In the genomic region with DNA sequence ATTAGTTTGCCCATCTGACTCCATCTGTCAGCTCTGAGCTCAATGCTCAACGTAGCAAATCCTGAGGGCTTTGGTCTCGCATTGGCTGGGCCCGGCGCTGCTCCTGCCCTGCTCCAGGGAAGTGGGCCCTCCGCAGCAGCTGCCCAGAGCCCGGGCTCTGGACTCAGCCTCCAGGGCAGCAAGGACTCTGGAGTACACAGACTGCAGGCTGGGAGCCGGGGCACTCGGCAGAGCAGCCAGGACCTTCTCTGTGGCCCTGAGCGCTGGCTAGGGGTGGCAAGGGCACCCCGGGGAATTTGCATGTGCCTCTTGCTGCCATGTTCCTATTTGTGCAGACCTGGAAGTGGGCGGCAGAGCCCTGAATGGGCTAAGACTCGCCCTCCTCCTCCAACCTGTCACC, we compare ENCODE assay signal across 24 cellular contexts. TPM values are rescaled to one million over a fixed set of nuclear protein-coding genes. Genes with fewer than 3 reads are reported as not detected.
"Had no signal": no experiment of that assay in that cellular context is flagged by ENCODE, and none has a peak within 500 bp of the region (broad histone marks: within the 10 kb centered on the region; RNA-seq: fewer than 3 reads in every experiment).

No MANE protein-coding gene starts in this region.

- DNase-seq: activated CD4-positive, alpha-beta memory T cell treated with anti-CD3 and anti-CD28 coated beads for 36 hours; activated CD4-positive, alpha-beta T cell treated with anti-CD3 and anti-CD28 coated beads, Interleukin-2, amount 10 ng/mL, durations not matched to agents 7 days and 5 days; activated CD4-positive, CD25-positive, alpha-beta regulatory T cell; activated gamma-delta T cell; activated naive CD4-positive, alpha-beta T cell treated with anti-CD3 and anti-CD28 coated beads for 36 hours; activated T-cell treated with anti-CD3 and anti-CD28 coated beads for 4 hours; activated T-cell treated with anti-CD3 and anti-CD28 coated beads, Interleukin-2, amount 50 U/mL, for 48 hours; brain microvascular endothelial cell; NCI-H1105 treated with DMSO at 0.1 percent for 48 hours; NCI-H1436 treated with DMSO at 0.1 percent for 48 hours; NCI-H2029; NCI-H2107; NCI-H510A treated with DMSO at 0.1 percent for 48 hours; SIG-M5; T-helper 17 cell; T-helper 9 cell had no signal

- H3K9ac ChIP-seq: KMS-11 had no signal

- H3K9me3 Mint-ChIP-seq: activated CD4-positive, alpha-beta memory T cell treated with anti-CD3 and anti-CD28 coated beads for 36 hours; activated CD4-positive, alpha-beta T cell treated with anti-CD3 and anti-CD28 coated beads, Interleukin-2, amount 10 ng/mL, durations not matched to agents 7 days and 5 days; activated naive CD4-positive, alpha-beta T cell treated with anti-CD3 and anti-CD28 coated beads for 36 hours; activated T-helper 17 cell treated with anti-CD3 and anti-CD28 coated beads, Interleukin-2, amount 50 U/mL, for 72 hours had no signal

- H3K27ac ChIP-seq: brain microvascular endothelial cell, cardiac muscle cell, KMS-11 had no signal

- ATAC-seq: activated T-helper 17 cell treated with anti-CD3 and anti-CD28 coated beads, Interleukin-2, amount 50 U/mL, for 72 hours; T-helper 17 cell had no signal

- H3K36me3 ChIP-seq: brain microvascular endothelial cell, cardiac muscle cell had no signal

- H3K4me2 ChIP-seq: KMS-11 had no signal

- H3K27ac Mint-ChIP-seq: activated CD4-positive, alpha-beta memory T cell treated with anti-CD3 and anti-CD28 coated beads for 36 hours; activated CD4-positive, alpha-beta T cell treated with anti-CD3 and anti-CD28 coated beads, Interleukin-2, amount 10 ng/mL, durations not matched to agents 7 days and 5 days; activated naive CD4-positive, alpha-beta T cell treated with anti-CD3 and anti-CD28 coated beads for 36 hours; activated naive CD8-positive, alpha-beta T cell; activated T-helper 17 cell treated with anti-CD3 and anti-CD28 coated beads, Interleukin-2, amount 50 U/mL, for 72 hours; T-helper 17 cell had no signal

- H3K4me1 Mint-ChIP-seq: activated CD4-positive, alpha-beta T cell treated with anti-CD3 and anti-CD28 coated beads, Interleukin-2, amount 10 ng/mL, durations not matched to agents 7 days and 5 days; activated T-helper 17 cell treated with anti-CD3 and anti-CD28 coated beads, Interleukin-2, amount 50 U/mL, for 72 hours; T-helper 17 cell had no signal

- H3K27me3 ChIP-seq: brain microvascular endothelial cell, cardiac muscle cell had no signal

- H3K36me3 Mint-ChIP-seq: activated CD4-positive, alpha-beta memory T cell treated with anti-CD3 and anti-CD28 coated beads for 36 hours; activated naive CD8-positive, alpha-beta T cell had no signal

- H3K27me3 Mint-ChIP-seq: activated CD4-positive, alpha-beta memory T cell treated with anti-CD3 and anti-CD28 coated beads for 36 hours; activated naive CD8-positive, alpha-beta T cell had no signal

- H3K4me3 ChIP-seq: cardiac muscle cell had no signal

- H3K4me3 Mint-ChIP-seq: activated CD4-positive, alpha-beta memory T cell treated with anti-CD3 and anti-CD28 coated beads for 36 hours; activated CD4-positive, alpha-beta T cell treated with anti-CD3 and anti-CD28 coated beads, Interleukin-2, amount 10 ng/mL, durations not matched to agents 7 days and 5 days; activated naive CD4-positive, alpha-beta T cell treated with anti-CD3 and anti-CD28 coated beads for 36 hours; activated naive CD8-positive, alpha-beta T cell; activated T-helper 17 cell treated with anti-CD3 and anti-CD28 coated beads, Interleukin-2, amount 50 U/mL, for 72 hours; T-helper 17 cell had no signal

RNA-seq across cellular contexts. Expression of a gene that starts 23.5 kb away (rescaled TPM):
- total RNA-seq: activated CD4-positive, alpha-beta memory T cell treated with anti-CD3 and anti-CD28 coated beads for 36 hours; activated CD4-positive, alpha-beta T cell treated with anti-CD3 and anti-CD28 coated beads, Interleukin-2, amount 10 ng/mL, durations not matched to agents 7 days and 5 days; activated CD8-positive, alpha-beta memory T cell treated with anti-CD3 and anti-CD28 coated beads for 36 hours; activated naive CD4-positive, alpha-beta T cell treated with anti-CD3 and anti-CD28 coated beads for 36 hours; activated T-helper 17 cell treated with anti-CD3 and anti-CD28 coated beads, Interleukin-2, amount 50 U/mL, for 72 hours; MCF 10A; OCI-LY7; RPMI7951; T-helper 17 cell had no signal
- polyA plus RNA-seq: cardiac muscle cell had no signal

RNA-seq across cellular contexts. Expression of a gene that starts 41.6 kb away (rescaled TPM):
- total RNA-seq: OCI-LY7 had no signal
